In the genomic region with DNA sequence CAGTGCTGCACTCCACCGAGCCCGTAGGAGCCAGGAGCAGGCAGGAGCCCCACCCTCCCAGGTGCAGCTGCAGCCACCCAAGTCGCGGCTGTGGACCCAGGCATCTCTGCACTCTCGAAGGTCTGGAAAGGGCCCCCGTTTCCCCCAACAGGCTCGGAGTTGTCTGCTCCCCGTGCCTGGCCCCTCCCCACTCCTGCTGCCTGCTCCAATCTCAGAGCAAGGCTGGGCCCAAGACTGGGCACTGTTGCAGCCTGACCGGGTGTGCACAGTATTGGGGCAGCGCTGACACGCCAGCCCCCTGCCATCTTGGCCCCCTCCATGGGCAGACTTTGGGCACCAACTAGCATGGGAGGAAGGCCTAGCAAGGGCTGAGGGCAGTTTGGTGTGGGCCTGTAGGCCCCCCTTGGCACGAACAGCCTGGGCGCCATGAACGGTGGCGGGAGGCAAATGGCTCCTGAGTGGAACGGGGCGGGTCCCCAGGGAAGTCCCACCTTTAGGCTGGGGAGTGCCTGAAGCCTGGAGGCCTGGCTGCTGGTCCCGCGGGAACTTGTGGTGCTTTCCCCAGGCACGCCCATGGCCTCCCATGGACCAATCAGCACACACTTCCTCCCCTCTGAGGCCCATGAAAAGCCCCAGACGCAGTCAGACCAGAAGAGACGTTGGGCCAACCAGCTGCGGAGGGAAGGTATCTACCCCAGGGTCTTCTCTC, we compare ENCODE assay signal across 1 cellular context.
TF ChIP-seq lines count a peak whose summit lies in the region.

No MANE protein-coding gene starts in this region.

TF ChIP-seq in WTC11, 78 proteins besides CTCF, POLR2A, EP300 and RAD21 (continued from another document):
- TF ChIP-seq ZMAT4 (CRISPR knock-in tag; IDR thresholded peaks at IDR 0.05) (no peak), ATF1 (CRISPR knock-in tag; IDR thresholded peaks at IDR 0.05) (no peak), ARID4B (CRISPR knock-in tag; IDR thresholded peaks at IDR 0.05; ENCODE audit: borderline replicate concordance) (no peak), ZNF232 (CRISPR knock-in tag; IDR thresholded peaks at IDR 0.05) (no peak), EMX1 (CRISPR knock-in tag; IDR thresholded peaks at IDR 0.05) (no peak), FOXP4 (CRISPR knock-in tag; IDR thresholded peaks at IDR 0.05) (no peak), CBFB (CRISPR knock-in tag; IDR thresholded peaks at IDR 0.05; ENCODE audit: low read depth) (no peak), ZNF425 (CRISPR knock-in tag; conservative IDR thresholded peaks at IDR 0.05) (no peak), SMAD4 (CRISPR knock-in tag; IDR thresholded peaks at IDR 0.05) (no peak), NFE2L1 (CRISPR knock-in tag; IDR thresholded peaks at IDR 0.05) (no peak), HMGA2 (CRISPR knock-in tag; IDR thresholded peaks at IDR 0.05) (no peak), FOXJ3 (CRISPR knock-in tag; IDR thresholded peaks at IDR 0.05; ENCODE audit: borderline replicate concordance) (no peak)
- TF ChIP-seq, protein P1, sequence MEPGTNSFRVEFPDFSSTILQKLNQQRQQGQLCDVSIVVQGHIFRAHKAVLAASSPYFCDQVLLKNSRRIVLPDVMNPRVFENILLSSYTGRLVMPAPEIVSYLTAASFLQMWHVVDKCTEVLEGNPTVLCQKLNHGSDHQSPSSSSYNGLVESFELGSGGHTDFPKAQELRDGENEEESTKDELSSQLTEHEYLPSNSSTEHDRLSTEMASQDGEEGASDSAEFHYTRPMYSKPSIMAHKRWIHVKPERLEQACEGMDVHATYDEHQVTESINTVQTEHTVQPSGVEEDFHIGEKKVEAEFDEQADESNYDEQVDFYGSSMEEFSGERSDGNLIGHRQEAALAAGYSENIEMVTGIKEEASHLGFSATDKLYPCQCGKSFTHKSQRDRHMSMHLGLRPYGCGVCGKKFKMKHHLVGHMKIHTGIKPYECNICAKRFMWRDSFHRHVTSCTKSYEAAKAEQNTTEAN (CRISPR knock-in tag; IDR thresholded peaks at IDR 0.05): no peak
- TF ChIP-seq, protein P2, sequence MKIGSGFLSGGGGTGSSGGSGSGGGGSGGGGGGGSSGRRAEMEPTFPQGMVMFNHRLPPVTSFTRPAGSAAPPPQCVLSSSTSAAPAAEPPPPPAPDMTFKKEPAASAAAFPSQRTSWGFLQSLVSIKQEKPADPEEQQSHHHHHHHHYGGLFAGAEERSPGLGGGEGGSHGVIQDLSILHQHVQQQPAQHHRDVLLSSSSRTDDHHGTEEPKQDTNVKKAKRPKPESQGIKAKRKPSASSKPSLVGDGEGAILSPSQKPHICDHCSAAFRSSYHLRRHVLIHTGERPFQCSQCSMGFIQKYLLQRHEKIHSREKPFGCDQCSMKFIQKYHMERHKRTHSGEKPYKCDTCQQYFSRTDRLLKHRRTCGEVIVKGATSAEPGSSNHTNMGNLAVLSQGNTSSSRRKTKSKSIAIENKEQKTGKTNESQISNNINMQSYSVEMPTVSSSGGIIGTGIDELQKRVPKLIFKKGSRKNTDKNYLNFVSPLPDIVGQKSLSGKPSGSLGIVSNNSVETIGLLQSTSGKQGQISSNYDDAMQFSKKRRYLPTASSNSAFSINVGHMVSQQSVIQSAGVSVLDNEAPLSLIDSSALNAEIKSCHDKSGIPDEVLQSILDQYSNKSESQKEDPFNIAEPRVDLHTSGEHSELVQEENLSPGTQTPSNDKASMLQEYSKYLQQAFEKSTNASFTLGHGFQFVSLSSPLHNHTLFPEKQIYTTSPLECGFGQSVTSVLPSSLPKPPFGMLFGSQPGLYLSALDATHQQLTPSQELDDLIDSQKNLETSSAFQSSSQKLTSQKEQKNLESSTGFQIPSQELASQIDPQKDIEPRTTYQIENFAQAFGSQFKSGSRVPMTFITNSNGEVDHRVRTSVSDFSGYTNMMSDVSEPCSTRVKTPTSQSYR (CRISPR knock-in tag; IDR thresholded peaks at IDR 0.05): no peak
- TF ChIP-seq, protein P3, sequence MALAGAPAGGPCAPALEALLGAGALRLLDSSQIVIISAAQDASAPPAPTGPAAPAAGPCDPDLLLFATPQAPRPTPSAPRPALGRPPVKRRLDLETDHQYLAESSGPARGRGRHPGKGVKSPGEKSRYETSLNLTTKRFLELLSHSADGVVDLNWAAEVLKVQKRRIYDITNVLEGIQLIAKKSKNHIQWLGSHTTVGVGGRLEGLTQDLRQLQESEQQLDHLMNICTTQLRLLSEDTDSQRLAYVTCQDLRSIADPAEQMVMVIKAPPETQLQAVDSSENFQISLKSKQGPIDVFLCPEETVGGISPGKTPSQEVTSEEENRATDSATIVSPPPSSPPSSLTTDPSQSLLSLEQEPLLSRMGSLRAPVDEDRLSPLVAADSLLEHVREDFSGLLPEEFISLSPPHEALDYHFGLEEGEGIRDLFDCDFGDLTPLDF (CRISPR knock-in tag; IDR thresholded peaks at IDR 0.05): no peak
- TF ChIP-seq, protein P4, sequence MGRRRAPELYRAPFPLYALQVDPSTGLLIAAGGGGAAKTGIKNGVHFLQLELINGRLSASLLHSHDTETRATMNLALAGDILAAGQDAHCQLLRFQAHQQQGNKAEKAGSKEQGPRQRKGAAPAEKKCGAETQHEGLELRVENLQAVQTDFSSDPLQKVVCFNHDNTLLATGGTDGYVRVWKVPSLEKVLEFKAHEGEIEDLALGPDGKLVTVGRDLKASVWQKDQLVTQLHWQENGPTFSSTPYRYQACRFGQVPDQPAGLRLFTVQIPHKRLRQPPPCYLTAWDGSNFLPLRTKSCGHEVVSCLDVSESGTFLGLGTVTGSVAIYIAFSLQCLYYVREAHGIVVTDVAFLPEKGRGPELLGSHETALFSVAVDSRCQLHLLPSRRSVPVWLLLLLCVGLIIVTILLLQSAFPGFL (CRISPR knock-in tag; IDR thresholded peaks at IDR 0.05; ENCODE audit: borderline replicate concordance): no peak
- TF ChIP-seq, protein P5, sequence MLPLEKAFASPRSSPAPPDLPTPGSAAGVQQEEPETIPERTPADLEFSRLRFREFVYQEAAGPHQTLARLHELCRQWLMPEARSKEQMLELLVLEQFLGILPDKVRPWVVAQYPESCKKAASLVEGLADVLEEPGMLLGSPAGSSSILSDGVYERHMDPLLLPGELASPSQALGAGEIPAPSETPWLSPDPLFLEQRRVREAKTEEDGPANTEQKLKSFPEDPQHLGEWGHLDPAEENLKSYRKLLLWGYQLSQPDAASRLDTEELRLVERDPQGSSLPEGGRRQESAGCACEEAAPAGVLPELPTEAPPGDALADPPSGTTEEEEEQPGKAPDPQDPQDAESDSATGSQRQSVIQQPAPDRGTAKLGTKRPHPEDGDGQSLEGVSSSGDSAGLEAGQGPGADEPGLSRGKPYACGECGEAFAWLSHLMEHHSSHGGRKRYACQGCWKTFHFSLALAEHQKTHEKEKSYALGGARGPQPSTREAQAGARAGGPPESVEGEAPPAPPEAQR (CRISPR knock-in tag; IDR thresholded peaks at IDR 0.05): no peak
